ENCODE assay signal across 16 cellular contexts in the genomic region with DNA sequence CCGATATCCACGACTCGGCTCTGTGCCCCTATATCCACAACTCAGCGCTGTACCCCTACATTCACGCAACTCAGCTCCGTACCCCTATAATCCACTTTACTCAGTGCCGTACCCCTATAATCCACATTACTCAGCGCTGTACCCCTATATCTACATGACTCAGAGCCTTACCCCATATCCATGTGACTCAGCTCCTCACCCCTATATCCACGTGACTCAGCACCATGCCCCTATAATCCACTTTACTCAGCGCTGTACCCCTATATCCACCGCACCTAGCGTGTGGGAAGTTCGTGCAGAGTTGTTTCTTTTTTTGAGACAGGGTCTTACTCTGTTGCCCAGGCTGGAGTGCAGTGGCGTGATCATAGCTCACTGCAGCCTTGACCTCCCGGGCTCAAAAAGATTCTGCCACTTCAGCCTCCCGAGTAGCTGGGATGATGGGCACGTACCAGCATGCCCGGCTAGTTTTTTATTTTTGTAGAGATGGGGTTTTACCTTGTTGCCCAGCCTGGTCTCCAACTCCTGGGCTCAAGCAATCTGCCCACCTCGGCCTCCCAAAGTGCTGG. TPM values are rescaled to one million over a fixed set of nuclear protein-coding genes. Genes with fewer than 3 reads are reported as not detected.
DNase-seq lines count a peak whose midpoint lies in the region; ATAC-seq and TF ChIP-seq lines count a peak whose summit lies in the region.
"Had no signal": no experiment of that assay in that cellular context is flagged by ENCODE, and none has a peak within 500 bp of the region (broad histone marks: within the 10 kb centered on the region; RNA-seq: fewer than 3 reads in every experiment).

No MANE protein-coding gene starts in this region.

- in situ Hi-C loops in Panc1 (cut with HindIII; ENCODE audit: low pct_unique_long_range_greater_than_20kb, low sequenced_read_pairs), result no loop called here
- in situ Hi-C loops in gastrocnemius medialis (cut with MboI; ENCODE audit: low sequenced_read_pairs in 4 of 4), result no loop called here

- H4K20me1 ChIP-seq in GM23338 (replicated peaks; ENCODE audit: insufficient read depth), result no peaks in the 10 kb centered on the region

- CTCF ChIA-PET in Panc1 (lab: Charles Lee), result no interaction called here

- 0 out of 2 replicates have a peak overlapping the region, but pooled peaks have one; percentile 84 for H3K27ac ChIP-seq in GM23338 (ENCODE audit: low read depth)
- peak overlapping the region; percentile 95 for H3K27ac ChIP-seq in Panc1 (ENCODE audit: low read length)
- H3K27ac ChIP-seq in epithelial cell of prostate, result peak overlapping the region; percentile 91
- H3K27ac ChIP-seq in gastrocnemius medialis, result peak overlapping the region; percentile 85 to 93 (median 90)
- H3K27ac ChIP-seq: colonic mucosa, right atrium auricular region had no signal

- H3K4me1 Mint-ChIP-seq in GM23338 (peaks cover 20% of the 10 kb centered on the region), type B pancreatic cell (ENCODE audit: unreplicated experiment) (no peaks in the 10 kb centered on the region)

- H3K4me3 ChIP-seq in GM23338 (no peak overlapping the region), Panc1 (ENCODE audit: low read depth in 2 of 2, low read length in 2 of 2) (no peak overlapping the region), gastrocnemius medialis (no peak overlapping the region)
- H3K4me3 ChIP-seq: colonic mucosa, right atrium auricular region had no signal

- H3K27me3 ChIP-seq in GM23338 (ENCODE audit: insufficient read depth) (no peaks in the 10 kb centered on the region), Panc1 (ENCODE audit: control insufficient read depth, insufficient read depth, low read length) (no peaks in the 10 kb centered on the region), gastrocnemius medialis (no peaks in the 10 kb centered on the region)
- H3K27me3 ChIP-seq: colonic mucosa, right atrium auricular region had no signal

- TF ChIP-seq POLR2A in gastrocnemius medialis (IDR thresholded peaks at IDR 0.05), result no peak

- intact Hi-C loops in Panc1 (cut with micrococcal nuclease; ENCODE audit: unreplicated experiment), result no loop called here
- intact Hi-C loops in gastrocnemius medialis (cut with DNase I; ENCODE audit: low total_unique reads), result no loop called here

- no peaks in the 10 kb centered on the region; the same call in 1 of the 2 replicates for H3K4me1 ChIP-seq in GM23338 (ENCODE audit: insufficient read depth)
- H3K4me1 ChIP-seq in Panc1 (ENCODE audit: control insufficient read depth, insufficient read depth, low read length), result peaks cover 38% of the 10 kb centered on the region
- peaks cover 18 to 45% of the 10 kb centered on the region in 2 donors for H3K4me1 ChIP-seq in gastrocnemius medialis
- H3K4me1 ChIP-seq: colonic mucosa had no signal

- no peak for ATAC-seq in GM23338
- ATAC-seq in Panc1, result no peak
- no peak for ATAC-seq in gastrocnemius medialis
- ATAC-seq in HG03457 (IDR thresholded peaks at IDR 0.05; ENCODE audit: unreplicated experiment), result no peak
- ATAC-seq: activated T-cell treated with anti-CD3 and anti-CD28 coated beads, Interleukin-2, amount 50 U/mL, for 4 hours had no signal

- POLR2A ChIA-PET in Panc1 (lab: Charles Lee), result interaction anchor here (0.9 kb wide), 1 partner anchor 17 kb away, joined by 3 read pairs; a partner anchor contains a TSS

- peaks cover 3% of the 10 kb centered on the region; the same call in 1 of the 3 replicates for H3K36me3 Mint-ChIP-seq in GM23338 (ENCODE audit: low read depth)
- peaks cover 4% of the 10 kb centered on the region for H3K36me3 Mint-ChIP-seq in type B pancreatic cell

- no peaks in the 10 kb centered on the region for H3K9me2 ChIP-seq in GM23338 (ENCODE audit: insufficient read depth)

- DNase-seq in GM23338 (ENCODE audit: low spot score) (no peak), Panc1 (ENCODE audit: low read depth, low spot score) (no peak), epithelial cell of prostate (ENCODE audit: low read depth, low spot score) (no peak), gastrocnemius medialis (no peak), LoVo (ENCODE audit: low spot score) (no peak), type B pancreatic cell (ENCODE audit: extremely low spot score, unreplicated experiment) (no peak)
- DNase-seq: activated CD4-positive, alpha-beta memory T cell treated with anti-CD3 and anti-CD28 coated beads for 36 hours; activated CD4-positive, CD25-positive, alpha-beta regulatory T cell; activated naive CD4-positive, alpha-beta T cell treated with anti-CD3 and anti-CD28 coated beads, Interleukin-2, amount 50 U/mL, for 16 hours; activated T-cell treated with anti-CD3 and anti-CD28 coated beads, Interleukin-2, amount 50 U/mL, for 4 hours; CD8-positive, alpha-beta memory T cell; colonic mucosa; NCI-H2081 treated with DMSO at 0.1 percent for 48 hours; stimulated activated CD8-positive, alpha-beta memory T cell treated with anti-CD3 and anti-CD28 coated beads, Interleukin-4, amount 100 ng/mL, for 48 hours had no signal

- TF ChIP-seq CTCF in GM23338 (conservative IDR thresholded peaks at IDR 0.05; ENCODE audit: low read depth in 2 of 2), result no peak
- TF ChIP-seq CTCF in Panc1 (IDR thresholded peaks at IDR 0.05), result no peak
- no peak for TF ChIP-seq CTCF in gastrocnemius medialis (IDR thresholded peaks at IDR 0.05 in 4 of 5, conservative IDR thresholded peaks at IDR 0.05 in 1 of 5)
- no peak for TF ChIP-seq CTCF in type B pancreatic cell (conservative IDR thresholded peaks at IDR 0.05)

- no peak overlapping the region for H3K4me2 ChIP-seq in GM23338

- H3K27ac Mint-ChIP-seq in GM23338 (peak overlapping the region; percentile 93), type B pancreatic cell (no peak overlapping the region)
- H3K27ac Mint-ChIP-seq: activated CD4-positive, alpha-beta memory T cell treated with anti-CD3 and anti-CD28 coated beads for 36 hours had no signal

- H3K9me3 ChIP-seq in Panc1 (ENCODE audit: control insufficient read depth, insufficient read depth, low read depth, low read length) (no peaks in the 10 kb centered on the region), gastrocnemius medialis (no peaks in the 10 kb centered on the region)
- H3K9me3 ChIP-seq: colonic mucosa, right atrium auricular region had no signal

- H3K4me3 Mint-ChIP-seq in GM23338 (no peak overlapping the region), type B pancreatic cell (no peak overlapping the region)
- H3K4me3 Mint-ChIP-seq: activated CD4-positive, alpha-beta memory T cell treated with anti-CD3 and anti-CD28 coated beads for 36 hours; activated T-cell treated with anti-CD3 and anti-CD28 coated beads, Interleukin-2, amount 50 U/mL, for 4 hours; CD8-positive, alpha-beta memory T cell had no signal

- no peaks in the 10 kb centered on the region for H3K79me2 ChIP-seq in GM23338 (replicated peaks; ENCODE audit: insufficient read depth)

- BruUV-seq in Panc1 (replicated peaks; lab: Mats Ljungman, UMichigan), result no TSS peak

- H3K9me3 Mint-ChIP-seq in GM23338 (no peaks in the 10 kb centered on the region; the same call in 2 of the 3 replicates), type B pancreatic cell (no peaks in the 10 kb centered on the region)
- H3K9me3 Mint-ChIP-seq: activated CD4-positive, alpha-beta memory T cell treated with anti-CD3 and anti-CD28 coated beads for 36 hours; activated T-cell treated with anti-CD3 and anti-CD28 coated beads, Interleukin-2, amount 50 U/mL, for 4 hours; CD8-positive, alpha-beta memory T cell had no signal

- peaks cover 2% of the 10 kb centered on the region for H3K27me3 Mint-ChIP-seq in GM23338 (ENCODE audit: insufficient read depth, low read depth, poor library complexity)
- H3K27me3 Mint-ChIP-seq in type B pancreatic cell, result no peaks in the 10 kb centered on the region
- H3K27me3 Mint-ChIP-seq: activated CD4-positive, alpha-beta memory T cell treated with anti-CD3 and anti-CD28 coated beads for 36 hours; CD8-positive, alpha-beta memory T cell had no signal

- no peak overlapping the region for H2AFZ ChIP-seq in GM23338

- H3F3A ChIP-seq in GM23338 (replicated peaks; ENCODE audit: low read depth), result no peaks in the 10 kb centered on the region

- H3K36me3 ChIP-seq in GM23338 (ENCODE audit: insufficient read depth), result no peaks in the 10 kb centered on the region
- peaks cover 2% of the 10 kb centered on the region; the same call in 1 of the 2 replicates for H3K36me3 ChIP-seq in Panc1 (ENCODE audit: control insufficient read depth, insufficient read depth, low read length)
- H3K36me3 ChIP-seq in gastrocnemius medialis, result peaks cover 0 to 11% of the 10 kb centered on the region in 2 donors
- H3K36me3 ChIP-seq: colonic mucosa had no signal

TF ChIP-seq in GM23338, 12 proteins besides CTCF, POLR2A, EP300 and RAD21 (continues in another document):
- TF ChIP-seq NANOG (IDR thresholded peaks at IDR 0.05; ENCODE audit: borderline replicate concordance) (no peak), EZH2phosphoT487 (IDR thresholded peaks at IDR 0.05; ENCODE audit: unreplicated experiment) (no peak), ZNF331 (CRISPR knock-in tag; IDR thresholded peaks at IDR 0.05; ENCODE audit: low read depth) (no peak)

RNA-seq across cellular contexts. Expression of a gene that starts 17.4 kb away (rescaled TPM):
- 8.6 and 11.8 TPM in 2 replicates for total RNA-seq in GM23338 (2014; rRNA removed; shearing (Covaris generic))
- polyA plus RNA-seq in GM23338 (2016; fragmentation: Nextera tagmentation; extraction: Ambion mirVana), result 4.7 and 4.8 TPM in 2 replicates
- total RNA-seq in Panc1 (2021; ENCODE audit: unreplicated experiment), result 13.7 TPM
- polyA plus RNA-seq in Panc1 (2012; ENCODE audit: insufficient read length), result 22.9 TPM
- total RNA-seq in gastrocnemius medialis, result 10 to 100 TPM in 3 of 4 donors, 1 to 10 TPM in 1; 9.5 to 24.0 (median 18.6) TPM
- 12.3 and 15.0 TPM in 2 replicates for total RNA-seq in type B pancreatic cell (ENCODE audit: low replicate concordance)

RNA-seq across cellular contexts. Expression of a gene that starts 17.5 kb away (rescaled TPM):
- total RNA-seq in GM23338 (2014; rRNA removed; shearing (Covaris generic)), result 20.0 and 23.6 TPM in 2 replicates
- polyA plus RNA-seq in GM23338 (2016; fragmentation: Nextera tagmentation; extraction: Ambion mirVana), result 1.8 and 2.5 TPM in 2 replicates
- total RNA-seq in Panc1 (2021; ENCODE audit: unreplicated experiment) (28.4 TPM), gastrocnemius medialis (10 to 100 TPM; 66.9 to 84.6 (median 73.5) TPM), type B pancreatic cell (ENCODE audit: low replicate concordance) (34.9 and 35.0 TPM in 2 replicates)
- 21.1 TPM for polyA plus RNA-seq in Panc1 (2012; ENCODE audit: insufficient read length)
